Comparison of ENCODE assay signal across 9 cellular contexts in genomic region chrX:153766098-153766817, GRCh38. TPM values are rescaled to one million over a fixed set of nuclear protein-coding genes. Genes with fewer than 3 reads are reported as not detected.
DNase-seq lines count a peak whose midpoint lies in the region; ATAC-seq and TF ChIP-seq lines count a peak whose summit lies in the region.
"Had no signal": no experiment of that assay in that cellular context is flagged by ENCODE, and none has a peak within 500 bp of the region (broad histone marks: within the 10 kb centered on the region; RNA-seq: fewer than 3 reads in every experiment).

No MANE protein-coding gene starts in this region.

- peaks cover 40% of the 10 kb centered on the region for H3K27me3 ChIP-seq in WERI-Rb-1 (ENCODE audit: insufficient read depth, low read depth, severe bottlenecking)

- no peaks in the 10 kb centered on the region for H3K9me3 ChIP-seq in WERI-Rb-1 (ENCODE audit: severe bottlenecking)

- H3K36me3 ChIP-seq in WERI-Rb-1: no peaks in the 10 kb centered on the region

- no peak for TF ChIP-seq CTCF in WERI-Rb-1 (IDR thresholded peaks at IDR 0.05; ENCODE audit: low read depth, low read length)

- DNase-seq in COLO829 (ENCODE audit: low spot score): peak; percentile 65
- peak; percentile 45 for DNase-seq in Jurkat, Clone E6-1 (ENCODE audit: low read depth, low spot score)
- peak; percentile 36 for DNase-seq in WERI-Rb-1
- DNase-seq in pons (ENCODE audit: low spot score): peak; percentile 71
- DNase-seq in NCI-H446 treated with DMSO at 0.1 percent for 48 hours (lab: John Stamatoyannopoulos, UW): no peak
- DNase-seq in ureter (ENCODE audit: low spot score): no peak
- DNase-seq: natural killer cell had no signal

- H3K27ac ChIP-seq in WERI-Rb-1: no peak overlapping the region

- ATAC-seq in esophagus mucosa: peak; percentile 26
- no peak for ATAC-seq in GM18909 (IDR thresholded peaks at IDR 0.05; ENCODE audit: poor library complexity, unreplicated experiment)

- H3K4me3 ChIP-seq in Jurkat, Clone E6-1 (ENCODE audit: low read length): peak overlapping the region; percentile 27
- H3K4me3 ChIP-seq in WERI-Rb-1 (ENCODE audit: low read depth, low read length): no peak overlapping the region

RNA-seq across cellular contexts. Expression of gene PLXNB3, which starts 2.2 kb away (rescaled TPM):
- 1.9 TPM for polyA plus RNA-seq in Jurkat, Clone E6-1 (2012; ENCODE audit: insufficient read depth, insufficient read length)
- total RNA-seq in esophagus mucosa (11.2 TPM), ureter (42.8 TPM)

RNA-seq across cellular contexts. Expression of gene SRPK3, which starts 14.6 kb away (rescaled TPM):
- 1.4 TPM for polyA plus RNA-seq in Jurkat, Clone E6-1 (2012; ENCODE audit: insufficient read depth, insufficient read length)
- 0.12 TPM for total RNA-seq in esophagus mucosa
- total RNA-seq in ureter: 2.7 TPM
- total RNA-seq: natural killer cell had no signal

RNA-seq across cellular contexts. Expression of gene IDH3G, which starts 27.9 kb away (rescaled TPM):
- 115 TPM for polyA plus RNA-seq in Jurkat, Clone E6-1 (2012; ENCODE audit: insufficient read depth, insufficient read length)
- 32.6 TPM for total RNA-seq in esophagus mucosa
- 57.0 TPM for total RNA-seq in ureter

RNA-seq across cellular contexts. Expression of gene SSR4, which starts 28.2 kb away (rescaled TPM):
- polyA plus RNA-seq in Jurkat, Clone E6-1 (2012; ENCODE audit: insufficient read depth, insufficient read length): 286 TPM
- total RNA-seq in esophagus mucosa: 168 TPM
- 253 TPM for total RNA-seq in ureter

RNA-seq across cellular contexts. Expression of gene ABCD1, which starts 41.6 kb away (rescaled TPM):
- polyA plus RNA-seq in Jurkat, Clone E6-1 (2012; ENCODE audit: insufficient read depth, insufficient read length): 3.4 TPM
- total RNA-seq in esophagus mucosa: 2.5 TPM
- 15.1 TPM for total RNA-seq in ureter

Comparison
In these comparisons a context has a peak if more than half of its experiments do, and no peak if none do; other contexts are left out.
1. DNase-seq: peak in COLO829 (single experiment), Jurkat, Clone E6-1 (single experiment), WERI-Rb-1 (single experiment) and pons (single experiment); none in NCI-H446 treated with DMSO at 0.1 percent for 48 hours (single experiment) and ureter (single experiment).